2 cellular contexts compared by ENCODE assay signal in genomic region chr14:85536835-85537195, GRCh38.
TF ChIP-seq lines count a peak whose summit lies in the region.

No MANE protein-coding gene starts in this region.

TF ChIP-seq in endothelial cell of umbilical vein, 7 proteins besides CTCF, POLR2A, EP300 and RAD21 (continued from another document):
- TF ChIP-seq POLR2AphosphoS5 (IDR thresholded peaks at IDR 0.05; ENCODE audit: insufficient read depth, low read depth, low read length) (no peak), EZH2 (IDR thresholded peaks at IDR 0.05; ENCODE audit: borderline replicate concordance, low read depth, low read length, severe bottlenecking) (no peak), JUN (IDR thresholded peaks at IDR 0.05; ENCODE audit: borderline replicate concordance, insufficient read depth, insufficient read length, low read depth) (no peak), MAX (IDR thresholded peaks at IDR 0.05; ENCODE audit: insufficient read depth, insufficient read length) (no peak), GATA2 (IDR thresholded peaks at IDR 0.05; ENCODE audit: insufficient read depth, insufficient read length, low read depth, low read length) (no peak), MYC (IDR thresholded peaks at IDR 0.05; ENCODE audit: low read depth, low read length) (no peak)

TF ChIP-seq in neural cell, 6 proteins besides CTCF, POLR2A, EP300 and RAD21 (continued from another document):
- TF ChIP-seq REST (IDR thresholded peaks at IDR 0.05; ENCODE audit: borderline replicate concordance): no peak
- TF ChIP-seq POLR2AphosphoS5 (IDR thresholded peaks at IDR 0.05): no peak
- no peak for TF ChIP-seq EZH2 (IDR thresholded peaks at IDR 0.05; ENCODE audit: borderline replicate concordance, insufficient read depth, low read length, poor library complexity, severe bottlenecking)
- TF ChIP-seq MXI1 (conservative IDR thresholded peaks at IDR 0.05; ENCODE audit: poor library complexity, severe bottlenecking): no peak
